Comparison of ENCODE assay signal across 13 cellular contexts in genomic region chr10:22626784-22627183, GRCh38.
DNase-seq lines count a peak whose midpoint lies in the region; ATAC-seq, FAIRE-seq and TF ChIP-seq lines count a peak whose summit lies in the region.
"Had no signal": no experiment of that assay in that cellular context is flagged by ENCODE, and none has a peak within 500 bp of the region (broad histone marks: within the 10 kb centered on the region; RNA-seq: fewer than 3 reads in every experiment).

No MANE protein-coding gene starts in this region.

- no TSS peak for BruUV-seq in endothelial cell of umbilical vein (replicated peaks; lab: Mats Ljungman, UMichigan)

- DNase-seq in activated naive CD4-positive, alpha-beta T cell treated with anti-CD3 and anti-CD28 coated beads, Interleukin-2, amount 50 U/mL, for 72 hours (ENCODE audit: low spot score in 2 of 2): no peak
- DNase-seq in activated naive CD4-positive, alpha-beta T cell treated with anti-CD3 and anti-CD28 coated beads, Interleukin-2, amount 50 U/mL, for 16 hours: no peak
- no peak for DNase-seq in activated CD4-positive, alpha-beta memory T cell treated with anti-CD3 and anti-CD28 coated beads for 36 hours
- DNase-seq in endothelial cell of umbilical vein (ENCODE audit: low read depth, low spot score): peak; percentile 21
- no peak for DNase-seq in kidney glomerular epithelial cell (lab: John Stamatoyannopoulos, UW)
- no peak for DNase-seq in progenitor cell of endocrine pancreas (ENCODE audit: low spot score, unreplicated experiment)
- DNase-seq: activated effector memory CD4-positive, alpha-beta T cell treated with anti-CD3 and anti-CD28 coated beads, Interleukin-2, amount 50 U/mL, for 16 hours; AML-193; NCI-H1105; posterior cingulate gyrus; stimulated activated CD4-positive, alpha-beta T cell treated with anti-CD3 and anti-CD28 coated beads, Interleukin-1b, Interleukin-23, amount 100 ng/mL, for 48 hours had no signal

- H3K4me2 ChIP-seq in endothelial cell of umbilical vein (ENCODE audit: insufficient read depth, low read length): no peak overlapping the region

- peak overlapping the region; percentile 27 for H3K4me3 Mint-ChIP-seq in activated CD4-positive, alpha-beta memory T cell treated with anti-CD3 and anti-CD28 coated beads for 36 hours
- H3K4me3 Mint-ChIP-seq in progenitor cell of endocrine pancreas (ENCODE audit: low read depth): no peak overlapping the region

- intact Hi-C loops in activated CD4-positive, alpha-beta memory T cell treated with anti-CD3 and anti-CD28 coated beads for 36 hours (cut with micrococcal nuclease): no loop called here
- intact Hi-C loops in endothelial cell of umbilical vein (cut with micrococcal nuclease): loop anchor here (10.0 kb wide), 2 partner anchors 192 to 468 kb away; partner anchors contain the start of gene MSRB2

- H3K4me1 Mint-ChIP-seq in activated CD4-positive, alpha-beta memory T cell treated with anti-CD3 and anti-CD28 coated beads for 36 hours (ENCODE audit: low read depth): peaks cover 87% of the 10 kb centered on the region
- H3K4me1 Mint-ChIP-seq in progenitor cell of endocrine pancreas (ENCODE audit: low read depth): peaks cover 34% of the 10 kb centered on the region

- no peak overlapping the region for H2AFZ ChIP-seq in endothelial cell of umbilical vein (ENCODE audit: low read depth, low read length)

- ATAC-seq in activated naive CD4-positive, alpha-beta T cell treated with anti-CD3 and anti-CD28 coated beads, Interleukin-2, amount 50 U/mL, for 72 hours: no peak
- ATAC-seq in HG03432 (IDR thresholded peaks at IDR 0.05; ENCODE audit: unreplicated experiment): no peak

- H3K79me2 ChIP-seq in endothelial cell of umbilical vein (ENCODE audit: control insufficient read depth, insufficient read depth, low read length): peaks cover 43% of the 10 kb centered on the region

- H3K9me3 Mint-ChIP-seq in activated naive CD4-positive, alpha-beta T cell treated with anti-CD3 and anti-CD28 coated beads, Interleukin-2, amount 50 U/mL, for 72 hours: no peaks in the 10 kb centered on the region
- no peaks in the 10 kb centered on the region for H3K9me3 Mint-ChIP-seq in activated CD4-positive, alpha-beta memory T cell treated with anti-CD3 and anti-CD28 coated beads for 36 hours
- H3K9me3 Mint-ChIP-seq in progenitor cell of endocrine pancreas (ENCODE audit: low read depth): peaks cover 3% of the 10 kb centered on the region

- POLR2A ChIA-PET in activated CD4-positive, alpha-beta memory T cell treated with anti-CD3 and anti-CD28 coated beads for 36 hours (lab: Charles Lee): interaction anchor here (1.4 to 4.3 kb wide), 2 partner anchors 24 to 56 kb away, joined by 3 to 19 read pairs; no protein-coding TSS in a partner anchor
- POLR2A ChIA-PET in endothelial cell of umbilical vein (lab: Charles Lee): no interaction called here

- H4K20me1 ChIP-seq in endothelial cell of umbilical vein (replicated peaks; ENCODE audit: control insufficient read depth, extremely low read depth, insufficient read depth, low read length): no peaks in the 10 kb centered on the region

- peaks cover 0 to 6% of the 10 kb centered on the region in 2 donors for H3K36me3 Mint-ChIP-seq in activated naive CD4-positive, alpha-beta T cell treated with anti-CD3 and anti-CD28 coated beads, Interleukin-2, amount 50 U/mL, for 72 hours
- peaks cover 1% of the 10 kb centered on the region for H3K36me3 Mint-ChIP-seq in activated CD4-positive, alpha-beta memory T cell treated with anti-CD3 and anti-CD28 coated beads for 36 hours
- H3K36me3 Mint-ChIP-seq in progenitor cell of endocrine pancreas (ENCODE audit: insufficient read depth): peaks cover 3% of the 10 kb centered on the region

- CTCF ChIA-PET in activated CD4-positive, alpha-beta memory T cell treated with anti-CD3 and anti-CD28 coated beads for 36 hours (lab: Charles Lee): interaction anchor here (0.8 to 1.2 kb wide), 4 partner anchors 15 to 41 kb away, joined by 3 read pairs; no protein-coding TSS in a partner anchor
- CTCF ChIA-PET in endothelial cell of umbilical vein (lab: Charles Lee): interaction anchor here (0.6 to 1.9 kb wide), 4 partner anchors 9 to 40 kb away, joined by 3 to 8 read pairs (median 4); no protein-coding TSS in a partner anchor

- H3K36me3 ChIP-seq in endothelial cell of umbilical vein (ENCODE audit: control insufficient read depth in 2 of 2, extremely low read depth in 1 of 2, insufficient read depth in 2 of 2, low read length in 2 of 2): no peaks in the 10 kb centered on the region

- peak overlapping the region; percentile 3 to 80 for H3K27ac Mint-ChIP-seq in activated naive CD4-positive, alpha-beta T cell treated with anti-CD3 and anti-CD28 coated beads, Interleukin-2, amount 50 U/mL, for 72 hours
- H3K27ac Mint-ChIP-seq in activated CD4-positive, alpha-beta memory T cell treated with anti-CD3 and anti-CD28 coated beads for 36 hours: peak overlapping the region; percentile 83
- no peak overlapping the region for H3K27ac Mint-ChIP-seq in progenitor cell of endocrine pancreas

- H3K4me1 ChIP-seq in endothelial cell of umbilical vein (ENCODE audit: control insufficient read depth, extremely low read depth, insufficient read depth, low read length): peaks cover 59% of the 10 kb centered on the region

- H3K9me1 ChIP-seq in endothelial cell of umbilical vein (replicated peaks; ENCODE audit: control insufficient read depth, extremely low read depth, insufficient read depth, low read length): no peaks in the 10 kb centered on the region

- H3K9me3 ChIP-seq in endothelial cell of umbilical vein (replicated peaks; ENCODE audit: control insufficient read depth, insufficient read depth, low read length): no peaks in the 10 kb centered on the region

- H3K27ac ChIP-seq in endothelial cell of umbilical vein (ENCODE audit: insufficient read depth, low read depth, low read length): no peak overlapping the region
- H3K27ac ChIP-seq in temporal lobe (ENCODE audit: low read depth, low read length): peak overlapping the region; percentile 87

- no peaks in the 10 kb centered on the region for H3K27me3 ChIP-seq in endothelial cell of umbilical vein (ENCODE audit: control insufficient read depth in 2 of 2, insufficient read depth in 2 of 2, low read length in 2 of 2)

- no peak for TF ChIP-seq POLR2A in endothelial cell of umbilical vein (IDR thresholded peaks at IDR 0.05; ENCODE audit: low read depth, low read length)

- no peak for FAIRE-seq in endothelial cell of umbilical vein (lab: Jason Lieb, UNC)

- dilution Hi-C loops in endothelial cell of umbilical vein (cut with MboI; ENCODE audit: extremely low pct_ligation_motif_present, low sequenced_read_pairs): no loop called here

- TF ChIP-seq CTCF in endothelial cell of umbilical vein (IDR thresholded peaks at IDR 0.05; ENCODE audit: extremely low read depth in 1 of 2, insufficient read depth in 1 of 2, low read depth in 1 of 2, low read length in 2 of 2) (no peak), progenitor cell of endocrine pancreas (IDR thresholded peaks at IDR 0.05; ENCODE audit: unreplicated experiment) (no peak)

- H3K9ac ChIP-seq in endothelial cell of umbilical vein (replicated peaks; ENCODE audit: extremely low read depth, insufficient read depth, low read length): no peak overlapping the region

- H3K27me3 Mint-ChIP-seq in activated CD4-positive, alpha-beta memory T cell treated with anti-CD3 and anti-CD28 coated beads for 36 hours: no peaks in the 10 kb centered on the region
- no peaks in the 10 kb centered on the region for H3K27me3 Mint-ChIP-seq in progenitor cell of endocrine pancreas

- H3K4me3 ChIP-seq in endothelial cell of umbilical vein (replicated peaks in 1 of 3; ENCODE audit: insufficient read depth in 1 of 3, low read depth in 1 of 3, low read length in 3 of 3): no peak overlapping the region

TF ChIP-seq in endothelial cell of umbilical vein, 7 proteins besides CTCF, POLR2A, EP300 and RAD21:
- no peak for TF ChIP-seq POLR2AphosphoS5 (IDR thresholded peaks at IDR 0.05; ENCODE audit: insufficient read depth, low read depth, low read length)
- TF ChIP-seq JUN (IDR thresholded peaks at IDR 0.05; ENCODE audit: borderline replicate concordance, insufficient read depth, insufficient read length, low read depth): no peak
- no peak for TF ChIP-seq MAX (IDR thresholded peaks at IDR 0.05; ENCODE audit: insufficient read depth, insufficient read length)
- peak; percentile 33 for TF ChIP-seq FOS (IDR thresholded peaks at IDR 0.05; ENCODE audit: borderline replicate concordance, insufficient read depth, low read length)
- TF ChIP-seq GATA2 (IDR thresholded peaks at IDR 0.05; ENCODE audit: insufficient read depth, insufficient read length, low read depth, low read length): no peak
